In the genomic region with DNA sequence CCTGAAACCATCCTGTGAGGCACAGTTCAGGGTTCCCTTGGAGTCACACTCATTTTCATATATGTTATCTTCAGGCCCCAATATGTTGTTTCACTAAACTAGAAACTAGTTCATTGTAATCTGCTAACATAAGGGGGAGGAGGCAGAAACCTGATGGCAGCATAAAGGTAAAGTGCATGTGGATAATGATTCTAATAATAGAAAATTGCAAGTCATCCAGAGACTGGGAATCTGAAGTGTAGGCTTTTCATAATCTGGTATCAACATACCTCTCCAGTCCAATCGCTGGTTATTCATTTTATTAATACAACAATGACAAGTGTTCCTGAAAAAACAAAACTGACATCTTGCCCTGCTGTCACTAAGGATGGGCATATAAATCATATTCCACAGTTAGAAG, we compare ENCODE assay signal across 15 cellular contexts.
A peak's percentile ranks its signal among the peaks of the same experiment; 100 is the strongest.
DNase-seq lines count a peak whose midpoint lies in the region; ATAC-seq and TF ChIP-seq lines count a peak whose summit lies in the region.
"Had no signal": no experiment of that assay in that cellular context is flagged by ENCODE, and none has a peak within 500 bp of the region (broad histone marks: within the 10 kb centered on the region; RNA-seq: fewer than 3 reads in every experiment).

No MANE protein-coding gene starts in this region.

- no peaks in the 10 kb centered on the region for H4K20me1 ChIP-seq in OCI-LY1 (ENCODE audit: insufficient read depth, low read length)

- H3K9ac ChIP-seq in OCI-LY1 (ENCODE audit: low read length), result no peak overlapping the region

- ATAC-seq in left cardiac atrium, result no peak
- ATAC-seq in stimulated activated naive CD8-positive, alpha-beta T cell treated with anti-CD3 and anti-CD28 coated beads, Interleukin-15, Interleukin-2, amounts not matched to agents 100 U/mL and 50 U/mL, for 24 hours, result no peak
- ATAC-seq: GM12878 had no signal

- no peaks in the 10 kb centered on the region for H3K9me2 ChIP-seq in OCI-LY1 (ENCODE audit: low read depth, low read length)

- no peaks in the 10 kb centered on the region for H3K9me3 ChIP-seq in left ventricle myocardium inferior (replicated peaks)
- no peaks in the 10 kb centered on the region for H3K9me3 ChIP-seq in OCI-LY1 (ENCODE audit: low read length)

- no peak overlapping the region for H3K4me2 ChIP-seq in OCI-LY1 (ENCODE audit: low read length)

- DNase-seq in DMS153 (lab: John Stamatoyannopoulos, UW) (peak; percentile 27), DMS153 treated with DMSO at 0.1 percent for 48 hours (lab: John Stamatoyannopoulos, UW; ENCODE audit: unreplicated experiment) (no peak), left ventricle myocardium inferior (no peak), left cardiac atrium (no peak), retinal pigment epithelial cell (ENCODE audit: low read depth) (peak; percentile 10), pons (ENCODE audit: low spot score) (no peak)
- DNase-seq in stimulated activated naive CD8-positive, alpha-beta T cell treated with anti-CD3 and anti-CD28 coated beads, Interleukin-15, Interleukin-2, amounts not matched to agents 100 U/mL and 50 U/mL, for 24 hours, result no peak
- DNase-seq: GOT3, NCI-H1092 treated with DMSO at 0.1 percent for 48 hours, NCI-H187, NCI-H446 treated with DMSO at 0.1 percent for 48 hours, T-helper 1 cell had no signal

- H3K4me1 ChIP-seq in left ventricle myocardium inferior, result peaks cover 17% of the 10 kb centered on the region
- peaks cover 23% of the 10 kb centered on the region for H3K4me1 ChIP-seq in OCI-LY1 (ENCODE audit: insufficient read depth, low read length, severe bottlenecking)

- H3K27me3 ChIP-seq in left ventricle myocardium inferior (ENCODE audit: low read depth) (no peaks in the 10 kb centered on the region), OCI-LY1 (ENCODE audit: insufficient read depth, low read length) (no peaks in the 10 kb centered on the region)

- no peaks in the 10 kb centered on the region for H3F3A ChIP-seq in OCI-LY1 (ENCODE audit: insufficient read depth, low read length)

- H2AFZ ChIP-seq in OCI-LY1 (ENCODE audit: low read length), result peak overlapping the region; percentile 85; the same call in 1 of the 2 replicates

- H3K36me3 ChIP-seq in left ventricle myocardium inferior (no peaks in the 10 kb centered on the region), OCI-LY1 (ENCODE audit: insufficient read depth, low read length) (no peaks in the 10 kb centered on the region)

- TF ChIP-seq CTCF in left ventricle myocardium inferior (IDR thresholded peaks at IDR 0.05; ENCODE audit: borderline replicate concordance), result no peak
- TF ChIP-seq CTCF in OCI-LY1 (IDR thresholded peaks at IDR 0.05; ENCODE audit: low read length), result no peak
- no peak for TF ChIP-seq CTCF in retinal pigment epithelial cell (conservative IDR thresholded peaks at IDR 0.05; ENCODE audit: low read depth, low read length)

- H3K4me3 ChIP-seq in left ventricle myocardium inferior (no peak overlapping the region), OCI-LY1 (ENCODE audit: low read depth, low read length, poor library complexity, severe bottlenecking) (no peak overlapping the region), retinal pigment epithelial cell (ENCODE audit: low read length) (no peak overlapping the region)
- H3K4me3 ChIP-seq: GM12878 had no signal

- intact Hi-C loops in left ventricle myocardium inferior (cut with micrococcal nuclease), result no loop called here
- intact Hi-C loops in left cardiac atrium (cut with DNase I), result no loop called here

- H3K27ac ChIP-seq in left ventricle myocardium inferior (replicated peaks), result peak overlapping the region; percentile 30
- H3K27ac ChIP-seq in OCI-LY1 (ENCODE audit: low read depth, low read length, poor library complexity, severe bottlenecking), result no peak overlapping the region
- H3K27ac ChIP-seq: 22Rv1 had no signal

- no peaks in the 10 kb centered on the region for H3K79me2 ChIP-seq in OCI-LY1 (ENCODE audit: insufficient read depth, low read length)

Comparison
In these comparisons a context has a peak if more than half of its experiments do, and no peak if none do; other contexts are left out.
1. DNase-seq: peak in DMS153 (single experiment) and retinal pigment epithelial cell (single experiment); none in DMS153 treated with DMSO at 0.1 percent for 48 hours (single experiment), left ventricle myocardium inferior (single experiment), left cardiac atrium (single experiment), stimulated activated naive CD8-positive, alpha-beta T cell treated with anti-CD3 and anti-CD28 coated beads, Interleukin-15, Interleukin-2, amounts not matched to agents 100 U/mL and 50 U/mL, for 24 hours (single experiment) and pons (single experiment).